In the genomic region with DNA sequence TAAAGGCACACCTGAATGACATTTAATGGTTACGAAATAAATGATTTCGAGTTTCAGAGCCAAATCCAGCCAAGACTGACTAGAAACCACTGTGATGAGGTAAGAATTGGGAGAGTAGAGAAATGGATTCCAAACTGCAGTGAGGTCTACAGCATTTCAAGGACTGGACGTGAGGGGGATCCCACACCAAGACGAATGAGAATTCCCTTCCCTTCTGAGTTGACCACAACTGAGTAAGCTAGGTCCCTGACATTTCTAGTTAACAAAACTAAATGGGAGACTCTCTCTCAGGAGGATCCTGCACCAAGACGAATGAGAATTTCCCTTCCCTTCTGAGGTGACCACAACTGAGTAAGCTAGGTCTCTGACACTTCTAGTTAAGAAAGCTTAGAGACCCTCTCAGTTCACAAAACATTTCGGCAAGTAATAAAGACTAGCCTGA, we compare ENCODE assay signal across 1 cellular context.
A peak's percentile ranks its signal among the peaks of the same experiment; 100 is the strongest.
TF ChIP-seq lines count a peak whose summit lies in the region.

No MANE protein-coding gene starts in this region.

TF ChIP-seq in GM12878, 131 proteins besides CTCF, POLR2A, EP300 and RAD21:
- no peak for TF ChIP-seq MTA3 (IDR thresholded peaks at IDR 0.05; ENCODE audit: borderline replicate concordance, low read length)
- TF ChIP-seq, protein P1, sequence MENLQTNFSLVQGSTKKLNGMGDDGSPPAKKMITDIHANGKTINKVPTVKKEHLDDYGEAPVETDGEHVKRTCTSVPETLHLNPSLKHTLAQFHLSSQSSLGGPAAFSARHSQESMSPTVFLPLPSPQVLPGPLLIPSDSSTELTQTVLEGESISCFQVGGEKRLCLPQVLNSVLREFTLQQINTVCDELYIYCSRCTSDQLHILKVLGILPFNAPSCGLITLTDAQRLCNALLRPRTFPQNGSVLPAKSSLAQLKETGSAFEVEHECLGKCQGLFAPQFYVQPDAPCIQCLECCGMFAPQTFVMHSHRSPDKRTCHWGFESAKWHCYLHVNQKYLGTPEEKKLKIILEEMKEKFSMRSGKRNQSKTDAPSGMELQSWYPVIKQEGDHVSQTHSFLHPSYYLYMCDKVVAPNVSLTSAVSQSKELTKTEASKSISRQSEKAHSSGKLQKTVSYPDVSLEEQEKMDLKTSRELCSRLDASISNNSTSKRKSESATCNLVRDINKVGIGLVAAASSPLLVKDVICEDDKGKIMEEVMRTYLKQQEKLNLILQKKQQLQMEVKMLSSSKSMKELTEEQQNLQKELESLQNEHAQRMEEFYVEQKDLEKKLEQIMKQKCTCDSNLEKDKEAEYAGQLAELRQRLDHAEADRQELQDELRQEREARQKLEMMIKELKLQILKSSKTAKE (IDR thresholded peaks at IDR 0.05; ENCODE audit: low read depth, poor library complexity, severe bottlenecking), result no peak
- no peak for TF ChIP-seq KLF5 (IDR thresholded peaks at IDR 0.05; ENCODE audit: partially characterized antibody)
- 0 out of 2 replicates have a peak, but pooled peaks have one; percentile 10 for TF ChIP-seq CREB1 (IDR thresholded peaks at IDR 0.05; ENCODE audit: low read depth)
- TF ChIP-seq SUPT20H (IDR thresholded peaks at IDR 0.05; ENCODE audit: borderline replicate concordance, control insufficient read depth, low read depth, low read length), result no peak
- peak; percentile 68 for TF ChIP-seq RUNX3 (IDR thresholded peaks at IDR 0.05; ENCODE audit: low read length)
- TF ChIP-seq IKZF1 (conservative IDR thresholded peaks at IDR 0.05), result 0 out of 2 replicates have a peak, but pooled peaks have one; percentile 25
- TF ChIP-seq ATF7 (IDR thresholded peaks at IDR 0.05; ENCODE audit: low read depth), result 0 out of 2 replicates have a peak, but pooled peaks have one; percentile 9
